ENCODE assay signal across 8 cellular contexts in genomic region chr9:136944519-136945332, GRCh38. TPM values are rescaled to one million over a fixed set of nuclear protein-coding genes. Genes with fewer than 3 reads are reported as not detected.
A peak's percentile ranks its signal among the peaks of the same experiment; 100 is the strongest.
DNase-seq lines count a peak whose midpoint lies in the region; TF ChIP-seq lines count a peak whose summit lies in the region.

TSS of gene C8G (plus strand) at chr9:136945243. CDS start at chr9:136945321, 78 bp downstream.
TSS of gene FBXW5 (minus strand) at chr9:136944738. CDS start at chr9:136944083, 655 bp downstream.

- H3K36me3 ChIP-seq in neural progenitor cell = no peaks in the 10 kb centered on the region
- H3K36me3 ChIP-seq in stomach smooth muscle (ENCODE audit: control insufficient read depth in 2 of 2, insufficient read depth in 2 of 2, low read length in 2 of 2) = peaks cover 20 to 27% of the 10 kb centered on the region in 2 donors

- H3K9me3 Mint-ChIP-seq in H9 (no peaks in the 10 kb centered on the region), neural progenitor cell (no peaks in the 10 kb centered on the region)

- H3K79me2 ChIP-seq in H9 (ENCODE audit: insufficient read depth, low read length) (no peaks in the 10 kb centered on the region), neural progenitor cell (ENCODE audit: low read depth) (peaks cover 10% of the 10 kb centered on the region)

- H3K27ac Mint-ChIP-seq in H9 (peak within 1 kb of the TSS in 2 of 3 experiments; percentile 8 to 77; a peak in 1 of 7 replicates), neural progenitor cell (peak within 1 kb of the TSS; percentile 79)

- TF ChIP-seq CTCF in H9 (conservative IDR thresholded peaks at IDR 0.05) (peak; percentile 99), neural progenitor cell (IDR thresholded peaks at IDR 0.05) (peak; percentile 95)

- no peak within 1 kb of the TSS for H2BK20ac ChIP-seq in H9 (ENCODE audit: low read depth, low read length, poor library complexity, severe bottlenecking)

- H3K36me3 Mint-ChIP-seq in H9 (ENCODE audit: insufficient read depth in 1 of 3, low read depth in 3 of 3) (peaks cover 2 to 27% (median 23%) of the 10 kb centered on the region in 3 experiments; a peak in 5 of 7 replicates), neural progenitor cell (no peaks in the 10 kb centered on the region)

- no peak within 1 kb of the TSS for H2BK12ac ChIP-seq in H9 (ENCODE audit: insufficient read length, low read depth, low read length)

- H4K5ac ChIP-seq in H9 (ENCODE audit: insufficient read length, low read depth, low read length) = no peak within 1 kb of the TSS

- H3K4me2 ChIP-seq in H9 (ENCODE audit: insufficient read depth, insufficient read length, low read length) (peak within 1 kb of the TSS; percentile 60), neural progenitor cell (peak within 1 kb of the TSS; percentile 100)

- H3K27me3 Mint-ChIP-seq in H9 (ENCODE audit: low read depth) = no peaks in the 10 kb centered on the region
- H3K27me3 Mint-ChIP-seq in neural progenitor cell (ENCODE audit: insufficient read depth, low read depth) = peaks cover 6% of the 10 kb centered on the region

- H3K79me1 ChIP-seq in H9 (ENCODE audit: insufficient read depth, low read depth, low read length, poor library complexity, severe bottlenecking) = no peaks in the 10 kb centered on the region

- H2BK15ac ChIP-seq in H9 (ENCODE audit: low read depth, low read length) = no peak within 1 kb of the TSS; the same call in 1 of the 2 replicates

- DNase-seq in GDM1 (lab: John Stamatoyannopoulos, UW) (peak; percentile 93), H9 (peak; percentile 95), M059J (ENCODE audit: low read depth) (peak; percentile 92), SHP77 treated with DMSO at 0.1 percent for 48 hours (lab: John Stamatoyannopoulos, UW) (peak; percentile 69), foreskin melanocyte (peak; percentile 85), neural progenitor cell (ENCODE audit: low spot score) (peak; percentile 99)
- DNase-seq in activated gamma-delta T cell treated with anti-CD3 and anti-CD28 coated beads, Interleukin-2, amount 50 U/mL, for 16 hours (ENCODE audit: low read depth) = peak; percentile 89

- no peak within 1 kb of the TSS; the same call in 1 of the 2 replicates for H3K14ac ChIP-seq in H9 (ENCODE audit: insufficient read depth, low read length)

- no peak within 1 kb of the TSS for H2BK120ac ChIP-seq in H9 (ENCODE audit: low read depth, low read length, poor library complexity, severe bottlenecking)

- H3K23ac ChIP-seq in H9 (ENCODE audit: insufficient read length, low read depth, low read length) = no peak within 1 kb of the TSS

- H3K27me3 ChIP-seq in H9 (ENCODE audit: insufficient read depth, low read length) (no peaks in the 10 kb centered on the region), neural progenitor cell (no peaks in the 10 kb centered on the region), stomach smooth muscle (ENCODE audit: control insufficient read depth in 1 of 2, insufficient read depth in 2 of 2, low read length in 2 of 2) (no peaks in the 10 kb centered on the region)

- no peak within 1 kb of the TSS for H4K91ac ChIP-seq in H9 (ENCODE audit: insufficient read length, low read depth, low read length)

- no CpG with 5 or more reads among the region's 74 CpGs for WGBS in H9 (ENCODE audit: extremely low coverage, insufficient read length, low lambda C conversion rate)

- H3K4me3 Mint-ChIP-seq in H9 (peak within 1 kb of the TSS; percentile 68 to 82), neural progenitor cell (peak within 1 kb of the TSS; percentile 85)

- H3K56ac ChIP-seq in H9 (ENCODE audit: insufficient read length, low read depth, low read length) = no peak within 1 kb of the TSS

- H2AK5ac ChIP-seq in H9 (ENCODE audit: insufficient read length, low read length) = no peak within 1 kb of the TSS

- H3K18ac ChIP-seq in H9 (ENCODE audit: insufficient read length, low read depth, low read length) = no peak within 1 kb of the TSS

- H4K8ac ChIP-seq in H9 (replicated peaks; ENCODE audit: insufficient read length, low read depth, low read length) = no peak within 1 kb of the TSS

- H3K23me2 ChIP-seq in H9 (ENCODE audit: insufficient read length, low read depth, low read length, poor library complexity, severe bottlenecking) = peaks cover 8% of the 10 kb centered on the region

- peaks cover 12% of the 10 kb centered on the region for H3F3A ChIP-seq in neural progenitor cell (ENCODE audit: low read depth)

- H3K9ac ChIP-seq in H9 (ENCODE audit: extremely low read depth, insufficient read length, low read length) = peak within 1 kb of the TSS; percentile 13
- peak within 1 kb of the TSS; percentile 85 for H3K9ac ChIP-seq in neural progenitor cell
- H3K9ac ChIP-seq in stomach smooth muscle (ENCODE audit: low read length in 2 of 2) = peak within 1 kb of the TSS; percentile 68 to 78

- H2BK5ac ChIP-seq in H9 (ENCODE audit: insufficient read length, low read length) = no peak within 1 kb of the TSS

- H3K27ac ChIP-seq in H9 (ENCODE audit: insufficient read length, low read depth, low read length) (no peak within 1 kb of the TSS), neural progenitor cell (peak within 1 kb of the TSS; percentile 63), stomach smooth muscle (ENCODE audit: low read length) (peak within 1 kb of the TSS; percentile 37)

- H2AFZ ChIP-seq in H9 (ENCODE audit: low read length) (no peak within 1 kb of the TSS), neural progenitor cell (replicated peaks) (peak within 1 kb of the TSS; percentile 57)

- H4K20me1 ChIP-seq in H9 (ENCODE audit: control insufficient read depth, insufficient read depth, insufficient read length) = no peaks in the 10 kb centered on the region
- peaks cover 25% of the 10 kb centered on the region for H4K20me1 ChIP-seq in neural progenitor cell (ENCODE audit: low read depth)

- peak within 1 kb of the TSS; percentile 99 for H3K4me3 ChIP-seq in neural progenitor cell
- H3K4me3 ChIP-seq in stomach smooth muscle (ENCODE audit: low read length in 2 of 2) = peak within 1 kb of the TSS; percentile 75 to 87

- H3K4me1 ChIP-seq in H9 (ENCODE audit: insufficient read depth, low read length) (no peaks in the 10 kb centered on the region), neural progenitor cell (peaks cover 5% of the 10 kb centered on the region), stomach smooth muscle (ENCODE audit: control insufficient read depth, insufficient read depth, low read length) (peaks cover 29% of the 10 kb centered on the region)

- H3T11ph ChIP-seq in H9 (ENCODE audit: low read length) = no peak within 1 kb of the TSS

- H3K9me3 ChIP-seq in H9 (ENCODE audit: control insufficient read depth, low read depth, low read length) = no peaks in the 10 kb centered on the region
- no peaks in the 10 kb centered on the region for H3K9me3 ChIP-seq in neural progenitor cell (ENCODE audit: low read depth)
- no peaks in the 10 kb centered on the region for H3K9me3 ChIP-seq in stomach smooth muscle (ENCODE audit: control insufficient read depth in 2 of 2, low read length in 2 of 2)

- no peak within 1 kb of the TSS for H3K4ac ChIP-seq in H9 (ENCODE audit: low read depth, low read length)

- peaks cover 10 to 18% of the 10 kb centered on the region in 2 experiments for H3K4me1 Mint-ChIP-seq in H9
- peaks cover 4% of the 10 kb centered on the region for H3K4me1 Mint-ChIP-seq in neural progenitor cell

RNA-seq across cellular contexts. Expression of gene C8G, which starts in this region (rescaled TPM):
- total RNA-seq in H9 (2021) = 0.96 and 1.3 TPM in 2 replicates
- 0.89 TPM in 1 of 2 replicates, not detected in the other for total RNA-seq in M059J (2014; rRNA removed; shearing (Covaris generic))
- not detected in 2 replicates for total RNA-seq in neural progenitor cell (ENCODE audit: low replicate concordance)

RNA-seq across cellular contexts. Expression of gene FBXW5, which starts in this region (rescaled TPM):
- total RNA-seq in H9 (2021) (62.2 and 65.0 TPM in 2 replicates), neural progenitor cell (ENCODE audit: low replicate concordance) (21.5 and 85.1 TPM in 2 replicates)
- 78.4 and 117 TPM in 2 replicates for total RNA-seq in M059J (2014; rRNA removed; shearing (Covaris generic))

Comparison
In these comparisons a context has a peak if more than half of its experiments do, and no peak if none do; other contexts are left out.
1. H3K9ac ChIP-seq: peak in every context shown above with its lines; median percentile 85 in neural progenitor cell; 73 in stomach smooth muscle; 13 in H9.